ENCODE assay signal across 8 cellular contexts in the genomic region with DNA sequence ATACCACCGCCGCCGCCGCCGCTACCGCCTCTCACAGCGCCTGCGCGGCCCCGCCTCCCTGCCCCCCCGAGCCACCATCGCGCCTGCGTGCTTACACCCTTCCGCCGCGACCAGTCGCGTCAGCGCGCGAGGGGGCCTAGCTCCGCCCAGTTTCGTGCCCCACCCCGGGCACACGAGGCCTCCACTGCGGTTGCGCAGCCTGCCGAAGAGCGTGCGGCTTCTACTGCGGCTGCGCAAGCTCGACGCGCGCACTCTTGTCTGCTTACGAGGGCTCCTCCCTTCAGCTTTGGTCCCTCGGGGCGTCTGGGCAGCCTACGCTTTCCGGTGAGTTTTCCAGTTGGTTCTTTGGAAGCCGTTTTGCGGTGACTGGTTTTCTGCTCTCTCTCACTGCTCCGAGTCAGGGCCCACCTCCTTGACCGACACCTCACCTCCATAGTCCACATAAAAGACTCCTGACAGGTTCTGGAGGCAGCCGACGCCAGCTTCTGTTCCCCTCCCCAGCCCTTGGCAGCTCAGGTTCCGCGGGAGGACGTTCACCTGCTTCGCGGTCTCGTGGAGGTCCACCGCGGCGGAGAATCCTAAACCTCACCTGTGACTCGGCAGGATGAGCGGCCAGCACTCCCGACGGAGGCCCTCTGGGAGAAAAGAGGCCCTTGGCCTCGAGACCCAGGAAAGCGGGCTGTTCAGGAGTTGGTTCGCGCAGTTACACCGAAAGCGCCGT. TPM values are rescaled to one million over a fixed set of nuclear protein-coding genes. Genes with fewer than 3 reads are reported as not detected.
A peak's percentile ranks its signal among the peaks of the same experiment; 100 is the strongest.
DNase-seq lines count a peak whose midpoint lies in the region; ATAC-seq and TF ChIP-seq lines count a peak whose summit lies in the region.

A gene (minus strand): TSS at position 35 of the 721 bp plus-strand sequence. CDS start 65 bp downstream, outside the sequence.

- peaks cover 0 to 54% of the 10 kb centered on the region in 2 donors for H3K4me1 ChIP-seq in right atrium auricular region
- H3K4me1 ChIP-seq in psoas muscle, result peaks cover 36% of the 10 kb centered on the region
- peaks cover 3% of the 10 kb centered on the region for H3K4me1 ChIP-seq in urinary bladder (ENCODE audit: insufficient read depth)

- 0 to 1% (median 0%) methylated on average over 68 of the region's 68 CpGs for WGBS in psoas muscle, 3 donors
- WGBS in urinary bladder, result under 1% methylated on average over 68 of the region's 68 CpGs

- H3K27ac ChIP-seq in right atrium auricular region, result peak within 1 kb of the TSS; percentile 97 to 99
- H3K27ac ChIP-seq in psoas muscle, result peak within 1 kb of the TSS; percentile 97
- H3K27ac ChIP-seq in urinary bladder (ENCODE audit: low read depth), result peak within 1 kb of the TSS; percentile 92

- H3K36me3 ChIP-seq in right atrium auricular region (peaks cover 3% of the 10 kb centered on the region), psoas muscle (ENCODE audit: insufficient read depth in 1 of 2, low read depth in 1 of 2) (peaks cover 0 to 14% of the 10 kb centered on the region in 2 donors), urinary bladder (ENCODE audit: insufficient read depth) (no peaks in the 10 kb centered on the region)

- H3K27me3 ChIP-seq in right atrium auricular region (no peaks in the 10 kb centered on the region), psoas muscle (ENCODE audit: insufficient read depth in 3 of 3, low read length in 2 of 3) (no peaks in the 10 kb centered on the region)

- intact Hi-C loops in T-helper 2 cell treated with Interferon-gamma antibody and Interleukin-4, amounts not matched to agents 100 ng/mL and 5 ng/mL, for 36 hours (cut with micrococcal nuclease), result loop anchor here (1.0 to 5.0 kb wide), 3 partner anchors 15 to 1247 kb away; a partner anchor contains a TSS
- intact Hi-C loops in psoas muscle (cut with DNase I), result no loop called here

- ATAC-seq in GM18505 (IDR thresholded peaks at IDR 0.05; ENCODE audit: unreplicated experiment) (peak; percentile 84), HG02970 (IDR thresholded peaks at IDR 0.05; ENCODE audit: low FRiP score, unreplicated experiment) (peak; percentile 92), psoas muscle (peak; percentile 97 to 98 (median 98))

- DNase-seq in NCI-H1930 (lab: John Stamatoyannopoulos, UW), result peak; percentile 97 to 99
- DNase-seq in anterior cingulate cortex (lab: John Stamatoyannopoulos, UW), result peak; percentile 64 to 97 (median 92)
- DNase-seq in right atrium auricular region (ENCODE audit: low spot score), result peak; percentile 96
- DNase-seq in psoas muscle, result peak; percentile 97 to 100

- TF ChIP-seq CTCF in right atrium auricular region (IDR thresholded peaks at IDR 0.05) (no peak), psoas muscle (IDR thresholded peaks at IDR 0.05) (no peak)

- TF ChIP-seq POLR2A in GM18505 (IDR thresholded peaks at IDR 0.05; ENCODE audit: borderline replicate concordance, extremely low read depth, insufficient read depth, insufficient read length), result peak; percentile 76

- H3K9me3 ChIP-seq in right atrium auricular region, result no peaks in the 10 kb centered on the region
- no peaks in the 10 kb centered on the region for H3K9me3 ChIP-seq in psoas muscle

- H3K4me3 ChIP-seq in right atrium auricular region (peak within 1 kb of the TSS; percentile 99), psoas muscle (peak within 1 kb of the TSS; percentile 94), urinary bladder (ENCODE audit: low read depth, low read length) (peak within 1 kb of the TSS; percentile 98)

RNA-seq across cellular contexts. Expression of the gene that starts here (rescaled TPM):
- total RNA-seq in T-helper 2 cell treated with Interferon-gamma antibody and Interleukin-4, amounts not matched to agents 100 ng/mL and 5 ng/mL, for 36 hours, result 103 and 108 TPM in 2 replicates
- total RNA-seq in right atrium auricular region (10 to 100 TPM; 26.3 to 43.0 TPM), psoas muscle (10 to 100 TPM; 29.9 to 54.5 (median 33.9) TPM), urinary bladder (70.7 TPM)
- polyA plus RNA-seq in psoas muscle (10 to 100 TPM; 14.8 to 29.2 (median 23.6) TPM), urinary bladder (82.8 TPM)

Comparison
In these comparisons a context has a peak if more than half of its experiments do, and no peak if none do; other contexts are left out.
1. Peak in every context shown above with its lines: DNase-seq, ATAC-seq, H3K4me3 ChIP-seq and H3K27ac ChIP-seq.